18 cellular contexts compared by ENCODE assay signal in genomic region chr1:29501227-29501976, GRCh38.
"Had no signal": no experiment of that assay in that cellular context is flagged by ENCODE, and none has a peak within 500 bp of the region (broad histone marks: within the 10 kb centered on the region; RNA-seq: fewer than 3 reads in every experiment).

No MANE protein-coding gene starts in this region.

- H3K4me3 ChIP-seq: adrenal gland, left lung, mucosa of descending colon, transverse colon, vagina had no signal

- H3K4me1 ChIP-seq: adrenal gland, left lung had no signal

- DNase-seq: activated CD4-positive, alpha-beta T cell treated with anti-CD3 and anti-CD28 coated beads for 1 hour; activated CD4-positive, alpha-beta T cell treated with anti-CD3 and anti-CD28 coated beads, Interleukin-2, amount 50 U/mL, for 4 hours; activated naive CD4-positive, alpha-beta T cell treated with anti-CD3 and anti-CD28 coated beads, Interleukin-2, amount 50 U/mL, for 16 hours; activated T-cell treated with anti-CD3 and anti-CD28 coated beads for 4 hours; effector memory CD4-positive, alpha-beta T cell; mucosa of descending colon; naive thymus-derived CD4-positive, alpha-beta T cell; nucleus accumbens; stimulated activated CD4-positive, alpha-beta T cell treated with anti-CD3 and anti-CD28 coated beads, Interleukin-4, amount 100 ng/mL, for 1 hour; stimulated activated naive B cell treated with anti-CD40 and anti-IgM and Interleukin-4, amounts not matched to agents 10 μg/mL and 1 μg/mL and 100 μg/mL, for 72 hours; T-cell; T1000; transverse colon had no signal

- ATAC-seq: activated T-helper 17 cell treated with anti-CD3 and anti-CD28 coated beads, Interleukin-2, amount 50 U/mL, for 72 hours; left lung; mucosa of descending colon; naive thymus-derived CD4-positive, alpha-beta T cell; stimulated activated naive B cell treated with anti-CD40 and anti-IgM and Interleukin-4, amounts not matched to agents 10 μg/mL and 1 μg/mL and 100 μg/mL, for 72 hours; T-cell had no signal

- H3K27me3 ChIP-seq: adrenal gland, vagina had no signal

- H3K27ac Mint-ChIP-seq: activated T-helper 17 cell treated with anti-CD3 and anti-CD28 coated beads, Interleukin-2, amount 50 U/mL, for 72 hours; stimulated activated naive B cell treated with anti-CD40 and anti-IgM and Interleukin-4, amounts not matched to agents 10 μg/mL and 1 μg/mL and 100 μg/mL, for 72 hours; T-cell had no signal

- H3K36me3 Mint-ChIP-seq: T-cell had no signal

- H3K4me3 Mint-ChIP-seq: activated T-helper 17 cell treated with anti-CD3 and anti-CD28 coated beads, Interleukin-2, amount 50 U/mL, for 72 hours; naive thymus-derived CD4-positive, alpha-beta T cell; stimulated activated naive B cell treated with anti-CD40 and anti-IgM and Interleukin-4, amounts not matched to agents 10 μg/mL and 1 μg/mL and 100 μg/mL, for 72 hours; T-cell had no signal

- H3K9me3 ChIP-seq: adrenal gland, mucosa of descending colon, transverse colon, vagina had no signal

- H3K27ac ChIP-seq: adrenal gland, epithelial cell of prostate, left lung, transverse colon, vagina had no signal

- H3K36me3 ChIP-seq: adrenal gland, left lung, transverse colon, vagina had no signal

- H3K4me1 Mint-ChIP-seq: activated T-helper 17 cell treated with anti-CD3 and anti-CD28 coated beads, Interleukin-2, amount 50 U/mL, for 72 hours; stimulated activated naive B cell treated with anti-CD40 and anti-IgM and Interleukin-4, amounts not matched to agents 10 μg/mL and 1 μg/mL and 100 μg/mL, for 72 hours; T-cell had no signal
